ENCODE assay signal across 1 cellular context in genomic region chr3:123655400-123655799, GRCh38.
TF ChIP-seq lines count a peak whose summit lies in the region.

No MANE protein-coding gene starts in this region.

TF ChIP-seq in IMR-90, 13 proteins besides CTCF, POLR2A, EP300 and RAD21 (continued from another document):
- TF ChIP-seq USF2 (IDR thresholded peaks at IDR 0.05; ENCODE audit: low read depth, low read length) (no peak), BHLHE40 (IDR thresholded peaks at IDR 0.05; ENCODE audit: low read depth, low read length) (no peak), ELK1 (IDR thresholded peaks at IDR 0.05; ENCODE audit: borderline replicate concordance, low read depth, low read length) (no peak), MAZ (IDR thresholded peaks at IDR 0.05; ENCODE audit: borderline replicate concordance, low read depth, low read length) (no peak), NFE2L2 (IDR thresholded peaks at IDR 0.05; ENCODE audit: low read depth, low read length) (no peak), CHD1 (IDR thresholded peaks at IDR 0.05; ENCODE audit: low read depth, low read length) (no peak)
